In the genomic region with DNA sequence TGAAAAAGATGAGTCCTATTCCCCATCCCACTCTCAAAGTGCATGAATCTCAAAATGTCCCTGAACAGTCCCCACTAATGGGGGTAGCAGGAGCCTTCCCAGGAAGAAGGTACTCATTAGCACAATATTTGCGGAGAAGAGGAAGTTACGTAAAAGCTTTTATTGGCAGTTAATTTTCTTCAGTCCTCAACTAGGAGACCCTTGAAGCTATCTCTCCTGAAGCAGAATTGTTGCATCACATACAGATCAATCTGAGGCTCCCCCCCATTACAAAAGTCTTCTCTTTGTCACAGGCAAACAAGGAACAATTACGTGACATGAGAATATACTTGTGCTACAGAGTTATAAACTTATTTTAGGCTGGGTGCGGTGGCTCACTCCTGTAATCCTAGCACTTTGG, we compare ENCODE assay signal across 26 cellular contexts. TPM values are rescaled to one million over a fixed set of nuclear protein-coding genes. Genes with fewer than 3 reads are reported as not detected.
A peak's percentile ranks its signal among the peaks of the same experiment; 100 is the strongest.
DNase-seq lines count a peak whose midpoint lies in the region; ATAC-seq and TF ChIP-seq lines count a peak whose summit lies in the region.
"Had no signal": no experiment of that assay in that cellular context is flagged by ENCODE, and none has a peak within 500 bp of the region (broad histone marks: within the 10 kb centered on the region; RNA-seq: fewer than 3 reads in every experiment).

No MANE protein-coding gene starts in this region.

- H3K4me1 Mint-ChIP-seq in activated naive CD8-positive, alpha-beta T cell treated with anti-CD3 and anti-CD28 coated beads, Interleukin-2, amount 10 ng/mL, durations not matched to agents 7 days and 5 days = peaks cover 89% of the 10 kb centered on the region
- H3K4me1 Mint-ChIP-seq: memory B cell had no signal

- peak; percentile 29 for DNase-seq in A673 (ENCODE audit: low spot score)
- peak; percentile 48 for DNase-seq in NOMO-1 treated with dmso at 0.1 percent for 144 hours (lab: John Stamatoyannopoulos, UW; ENCODE audit: unreplicated experiment)
- no peak for DNase-seq in activated naive CD8-positive, alpha-beta T cell treated with anti-CD3 and anti-CD28 coated beads, Interleukin-2, amount 10 ng/mL, durations not matched to agents 7 days and 5 days
- DNase-seq in superior temporal gyrus (ENCODE audit: extremely low spot score) = no peak
- no peak for DNase-seq in mammary epithelial cell
- DNase-seq: activated CD4-positive, alpha-beta T cell treated with anti-CD3 and anti-CD28 coated beads, Interleukin-2, amount 50 U/mL, for 4 hours; anterior cingulate cortex; central memory CD4-positive, alpha-beta T cell; gastrocnemius medialis; kidney; naive B cell; NCI-H146; NCI-H2227 treated with DMSO at 0.1 percent for 48 hours; NCI-H82; Peyer's patch; SK-N-SH; transverse colon had no signal

- H3K27ac ChIP-seq in A673 (ENCODE audit: low read depth, low read length, poor library complexity, severe bottlenecking) = no peak overlapping the region
- H3K27ac ChIP-seq in BLaER1 treated with 17β-estradiol and CSF1 and Interleukin-3, amounts not matched to agents 10 nM and 100 nM = peak overlapping the region in 4 of 11 experiments; percentile 4 to 76 (median 22); a peak in 6 of 22 replicates
- H3K27ac ChIP-seq in mammary epithelial cell (ENCODE audit: insufficient read depth, low read depth, low read length) = no peak overlapping the region
- H3K27ac ChIP-seq: gastrocnemius medialis, transverse colon had no signal

- in situ Hi-C loops in mammary epithelial cell (cut with MboI; ENCODE audit: low sequenced_read_pairs in 2 of 2) = no loop called here

- no peaks in the 10 kb centered on the region for H3K9me3 ChIP-seq in A673 (ENCODE audit: low read depth, low read length, poor library complexity, severe bottlenecking)
- peaks cover 0 to 8% (median 0%) of the 10 kb centered on the region in 11 experiments; a peak in 3 of 22 replicates for H3K9me3 ChIP-seq in BLaER1 treated with 17β-estradiol and CSF1 and Interleukin-3, amounts not matched to agents 10 nM and 100 nM (replicated peaks in 1 of 11)
- no peaks in the 10 kb centered on the region for H3K9me3 ChIP-seq in mammary epithelial cell (replicated peaks; ENCODE audit: insufficient read depth, low read length)
- H3K9me3 ChIP-seq: gastrocnemius medialis, Peyer's patch, SK-N-SH, transverse colon had no signal

- H3K27me3 Mint-ChIP-seq in activated naive CD8-positive, alpha-beta T cell treated with anti-CD3 and anti-CD28 coated beads, Interleukin-2, amount 10 ng/mL, durations not matched to agents 7 days and 5 days = no peaks in the 10 kb centered on the region

- peaks cover 67% of the 10 kb centered on the region for H3K36me3 Mint-ChIP-seq in activated naive CD8-positive, alpha-beta T cell treated with anti-CD3 and anti-CD28 coated beads, Interleukin-2, amount 10 ng/mL, durations not matched to agents 7 days and 5 days
- H3K36me3 Mint-ChIP-seq: naive B cell; stimulated activated memory B cell treated with anti-CD40 and anti-IgM and Interleukin-4, amounts not matched to agents 10 μg/mL and 1 μg/mL and 100 μg/mL, for 72 hours had no signal

- H3K27me3 ChIP-seq in A673 (replicated peaks; ENCODE audit: insufficient read depth, low read depth, low read length, poor library complexity) = no peaks in the 10 kb centered on the region
- no peaks in the 10 kb centered on the region for H3K27me3 ChIP-seq in BLaER1 treated with 17β-estradiol and CSF1 and Interleukin-3, amounts not matched to agents 10 nM and 100 nM
- H3K27me3 ChIP-seq in mammary epithelial cell (ENCODE audit: insufficient read depth, low read length) = no peaks in the 10 kb centered on the region
- H3K27me3 ChIP-seq: Peyer's patch had no signal

- dilution Hi-C loops in mammary epithelial cell (cut with HindIII; ENCODE audit: low sequenced_read_pairs) = no loop called here

- peak overlapping the region; percentile 0 to 91 (median 51); a peak in 17 of 22 replicates for H3K4me2 ChIP-seq in BLaER1 treated with 17β-estradiol and CSF1 and Interleukin-3, amounts not matched to agents 10 nM and 100 nM
- no peak overlapping the region for H3K4me2 ChIP-seq in mammary epithelial cell (ENCODE audit: insufficient read depth, low read depth, low read length)
- H3K4me2 ChIP-seq: SK-N-SH had no signal

- BruUV-seq in A673 (replicated peaks; lab: Mats Ljungman, UMichigan) (no TSS peak), mammary epithelial cell (replicated peaks; lab: Mats Ljungman, UMichigan) (no TSS peak)

- CTCF ChIA-PET in A673 (lab: Charles Lee) (interaction anchor here (0.6 kb wide), 1 partner anchor 240 kb away, joined by 12 read pairs; no protein-coding TSS in a partner anchor), mammary epithelial cell (lab: Charles Lee; ENCODE audit: low non-redundant PET) (interaction anchor here (0.9 kb wide), 1 partner anchor 1441 kb away, joined by 5 read pairs; no protein-coding TSS in a partner anchor)

- POLR2A ChIA-PET in A673 (lab: Charles Lee; ENCODE audit: low non-redundant PET) = interaction anchor here (0.9 kb wide), 1 partner anchor 151 kb away, joined by 6 read pairs; no protein-coding TSS in a partner anchor
- POLR2A ChIA-PET in activated naive CD8-positive, alpha-beta T cell treated with anti-CD3 and anti-CD28 coated beads, Interleukin-2, amount 10 ng/mL, durations not matched to agents 7 days and 5 days (lab: Charles Lee) = interaction anchor here (4.8 kb wide), 1 partner anchor 14 kb away, joined by 35 read pairs; a partner anchor contains a TSS

- H3K4me3 ChIP-seq in A673 (ENCODE audit: low read depth, low read length, poor library complexity, severe bottlenecking) (no peak overlapping the region), mammary epithelial cell (replicated peaks in 1 of 3; ENCODE audit: insufficient read depth in 1 of 3, low read depth in 2 of 3, low read length in 3 of 3) (no peak overlapping the region)
- 0 out of 20 replicates have a peak overlapping the region, but pooled peaks of 1 of the 10 experiments have one; percentile 4 for H3K4me3 ChIP-seq in BLaER1 treated with 17β-estradiol and CSF1 and Interleukin-3, amounts not matched to agents 10 nM and 100 nM
- H3K4me3 ChIP-seq: gastrocnemius medialis, Peyer's patch, transverse colon had no signal

- H3K27ac Mint-ChIP-seq in activated naive CD8-positive, alpha-beta T cell treated with anti-CD3 and anti-CD28 coated beads, Interleukin-2, amount 10 ng/mL, durations not matched to agents 7 days and 5 days = peak overlapping the region; percentile 40
- H3K27ac Mint-ChIP-seq: memory B cell; naive B cell; stimulated activated memory B cell treated with anti-CD40 and anti-IgM and Interleukin-4, amounts not matched to agents 10 μg/mL and 1 μg/mL and 100 μg/mL, for 72 hours had no signal

- peak overlapping the region; percentile 40 for H3K4me3 Mint-ChIP-seq in activated naive CD8-positive, alpha-beta T cell treated with anti-CD3 and anti-CD28 coated beads, Interleukin-2, amount 10 ng/mL, durations not matched to agents 7 days and 5 days
- H3K4me3 Mint-ChIP-seq: memory B cell; naive B cell; stimulated activated memory B cell treated with anti-CD40 and anti-IgM and Interleukin-4, amounts not matched to agents 10 μg/mL and 1 μg/mL and 100 μg/mL, for 72 hours had no signal

- H3K4me1 ChIP-seq in A673 (ENCODE audit: insufficient read depth, low read length, poor library complexity, severe bottlenecking) (no peaks in the 10 kb centered on the region), mammary epithelial cell (ENCODE audit: insufficient read depth, low read length) (peaks cover 12% of the 10 kb centered on the region)
- H3K4me1 ChIP-seq in BLaER1 treated with 17β-estradiol and CSF1 and Interleukin-3, amounts not matched to agents 10 nM and 100 nM = peaks cover 16 to 56% (median 43%) of the 10 kb centered on the region in 10 experiments
- H3K4me1 ChIP-seq: gastrocnemius medialis had no signal

- H3K36me3 ChIP-seq in A673 (ENCODE audit: insufficient read depth, low read length, poor library complexity, severe bottlenecking) (no peaks in the 10 kb centered on the region), mammary epithelial cell (ENCODE audit: insufficient read depth, low read length) (no peaks in the 10 kb centered on the region)
- H3K36me3 ChIP-seq in BLaER1 treated with 17β-estradiol and CSF1 and Interleukin-3, amounts not matched to agents 10 nM and 100 nM = no peaks in the 10 kb centered on the region
- H3K36me3 ChIP-seq: gastrocnemius medialis, Peyer's patch, transverse colon had no signal

- H3K9ac ChIP-seq in BLaER1 treated with 17β-estradiol and CSF1 and Interleukin-3, amounts not matched to agents 10 nM and 100 nM = no peak overlapping the region
- H3K9ac ChIP-seq in mammary epithelial cell (ENCODE audit: insufficient read depth, low read length) = no peak overlapping the region
- H3K9ac ChIP-seq: SK-N-SH had no signal

- WGBS in mammary epithelial cell (ENCODE audit: low coverage, missing lambda C conversion rate) = 96% methylated on average over 4 of the region's 4 CpGs

- no peaks in the 10 kb centered on the region for H4K20me1 ChIP-seq in BLaER1 treated with 17β-estradiol and CSF1 and Interleukin-3, amounts not matched to agents 10 nM and 100 nM
- H4K20me1 ChIP-seq in mammary epithelial cell (ENCODE audit: insufficient read depth, low read length) = no peaks in the 10 kb centered on the region

- H2AFZ ChIP-seq in mammary epithelial cell (ENCODE audit: low read depth, low read length) = no peak overlapping the region

- TF ChIP-seq CTCF in A673 (conservative IDR thresholded peaks at IDR 0.05; ENCODE audit: low read depth, low read length) = no peak
- TF ChIP-seq CTCF in mammary epithelial cell (conservative IDR thresholded peaks at IDR 0.05 in 1 of 2, IDR thresholded peaks at IDR 0.05 in 1 of 2; ENCODE audit: extremely low read depth in 1 of 2, insufficient read depth in 1 of 2, low read depth in 1 of 2, low read length in 2 of 2) = no peak

- no peaks in the 10 kb centered on the region for H3K79me2 ChIP-seq in mammary epithelial cell (ENCODE audit: insufficient read depth, low read length)

- no peak for ATAC-seq in activated naive CD8-positive, alpha-beta T cell treated with anti-CD3 and anti-CD28 coated beads, Interleukin-2, amount 10 ng/mL, durations not matched to agents 7 days and 5 days (ENCODE audit: low read depth)
- no peak for ATAC-seq in GM18520 (IDR thresholded peaks at IDR 0.05; ENCODE audit: unreplicated experiment)
- ATAC-seq: gastrocnemius medialis; sciatic nerve; stimulated activated memory B cell treated with anti-CD40 and anti-IgM and Interleukin-4, amounts not matched to agents 10 μg/mL and 1 μg/mL and 100 μg/mL, for 72 hours had no signal

- no peaks in the 10 kb centered on the region for H3K9me3 Mint-ChIP-seq in activated naive CD8-positive, alpha-beta T cell treated with anti-CD3 and anti-CD28 coated beads, Interleukin-2, amount 10 ng/mL, durations not matched to agents 7 days and 5 days
- H3K9me3 Mint-ChIP-seq: stimulated activated memory B cell treated with anti-CD40 and anti-IgM and Interleukin-4, amounts not matched to agents 10 μg/mL and 1 μg/mL and 100 μg/mL, for 72 hours had no signal

- intact Hi-C loops in A673 (cut with micrococcal nuclease; ENCODE audit: unreplicated experiment) = no loop called here
- intact Hi-C loops in mammary epithelial cell (cut with micrococcal nuclease) = no loop called here

RNA-seq across cellular contexts. Expression of a gene that starts 14.2 kb away (rescaled TPM):
- total RNA-seq in A673 (2021) (1.6 and 2.7 TPM in 2 replicates), mammary epithelial cell (under 1 TPM; 0.12 to 0.17 TPM)
- total RNA-seq in activated naive CD8-positive, alpha-beta T cell treated with anti-CD3 and anti-CD28 coated beads, Interleukin-2, amount 10 ng/mL, durations not matched to agents 7 days and 5 days = 100 to 1,000 TPM; 133 to 139 TPM
- polyA plus RNA-seq in mammary epithelial cell = 0.05 TPM
- polyA minus RNA-seq in mammary epithelial cell = not detected
- total RNA-seq: G401, HT1080 had no signal
- polyA plus RNA-seq: SK-N-SH had no signal

RNA-seq across cellular contexts. Expression of a gene that starts 37.3 kb away (rescaled TPM):
- total RNA-seq in A673 (2021) (not detected in 2 replicates), mammary epithelial cell (not detected)
- not detected for total RNA-seq in activated naive CD8-positive, alpha-beta T cell treated with anti-CD3 and anti-CD28 coated beads, Interleukin-2, amount 10 ng/mL, durations not matched to agents 7 days and 5 days
- polyA plus RNA-seq in mammary epithelial cell = not detected
- not detected for polyA minus RNA-seq in mammary epithelial cell
- total RNA-seq: G401, gastrocnemius medialis, H4, HT1080, Peyer's patch, transverse colon had no signal
- polyA plus RNA-seq: esophagus, SK-N-SH had no signal

RNA-seq across cellular contexts. Expression of a gene that starts 55.1 kb away (rescaled TPM):
- 2.5 and 3.2 TPM in 2 replicates for total RNA-seq in A673 (2021)
- 1 to 10 TPM; 4.4 to 4.6 TPM for total RNA-seq in activated naive CD8-positive, alpha-beta T cell treated with anti-CD3 and anti-CD28 coated beads, Interleukin-2, amount 10 ng/mL, durations not matched to agents 7 days and 5 days
- total RNA-seq in mammary epithelial cell = 1 to 10 TPM; 5.7 to 8.7 TPM
- polyA plus RNA-seq in mammary epithelial cell = 8.0 TPM
- 18.7 TPM for polyA minus RNA-seq in mammary epithelial cell

Comparison
In these comparisons a context has a peak if more than half of its experiments do, and no peak if none do; other contexts are left out.
1. DNase-seq: peak in A673 (single experiment) and NOMO-1 treated with dmso at 0.1 percent for 144 hours (single experiment); none in activated naive CD8-positive, alpha-beta T cell treated with anti-CD3 and anti-CD28 coated beads, Interleukin-2, amount 10 ng/mL, durations not matched to agents 7 days and 5 days (single experiment), superior temporal gyrus (single experiment) and mammary epithelial cell (single experiment).
2. RNA of a gene that starts 14.2 kb away (total RNA-seq): 133 to 139 TPM in activated naive CD8-positive, alpha-beta T cell treated with anti-CD3 and anti-CD28 coated beads, Interleukin-2, amount 10 ng/mL, durations not matched to agents 7 days and 5 days; 1.6 to 2.7 TPM in A673 and 0.12 to 0.17 TPM in mammary epithelial cell; every median in the first group is over 10 times any median in the second.